ENCODE assay signal across 23 cellular contexts in genomic region chr1:7607097-7607496, GRCh38.
A peak's percentile ranks its signal among the peaks of the same experiment; 100 is the strongest.
DNase-seq lines count a peak whose midpoint lies in the region; ATAC-seq, FAIRE-seq and TF ChIP-seq lines count a peak whose summit lies in the region.
"Had no signal": no experiment of that assay in that cellular context is flagged by ENCODE, and none has a peak within 500 bp of the region (broad histone marks: within the 10 kb centered on the region; RNA-seq: fewer than 3 reads in every experiment).

No MANE protein-coding gene starts in this region.

- no peak overlapping the region for H3K4me3 ChIP-seq in HEK293 (ENCODE audit: low read depth, low read length)
- no peak overlapping the region for H3K4me3 ChIP-seq in K562
- no peak overlapping the region for H3K4me3 ChIP-seq in endodermal cell (ENCODE audit: low read length)
- H3K4me3 ChIP-seq in mesendoderm (ENCODE audit: low read length), result no peak overlapping the region
- H3K4me3 ChIP-seq in PC-3 (ENCODE audit: low read length), result no peak overlapping the region
- H3K4me3 ChIP-seq: A549; BLaER1 treated with 17β-estradiol and CSF1 and Interleukin-3, amounts not matched to agents 10 nM and 100 nM; GM12878 had no signal

- DNase-seq in K562 (ENCODE audit: extremely low read depth in 1 of 4, low spot score in 3 of 4) (no peak), endodermal cell (no peak), mesendoderm (no peak), SKM-1 (lab: John Stamatoyannopoulos, UW; ENCODE audit: unreplicated experiment) (no peak), PC-3 (no peak), erythroblast (lab: John Stamatoyannopoulos, UW) (no peak)
- DNase-seq: AML-193; Caco-2; Calu3; CD4-positive, alpha-beta T cell; CD8-positive, alpha-beta T cell; DMS79 treated with DMSO at 0.1 percent for 48 hours; GDM1 had no signal

- CTCF ChIA-PET in HEK293 (lab: Yijun Ruan, JAX) (no interaction called here), K562 (lab: Yijun Ruan, JAX; ENCODE audit: low intra/inter-chr PET ratio) (no interaction called here), PC-3 (lab: Charles Lee) (no interaction called here)

- H3K4me1 Mint-ChIP-seq in endodermal cell, result peaks cover 23% of the 10 kb centered on the region
- H3K4me1 Mint-ChIP-seq: B cell had no signal

- H3K79me1 ChIP-seq in mesendoderm (ENCODE audit: low read length), result no peaks in the 10 kb centered on the region

- no peak for ATAC-seq in K562
- no peak for ATAC-seq in PC-3
- ATAC-seq: A549; CD8-positive, alpha-beta T cell; GM12878 had no signal

- H3K27ac ChIP-seq in HEK293 (ENCODE audit: extremely low read depth, low read depth, low read length) (no peak overlapping the region), K562 (ENCODE audit: extremely low read depth, low read depth, low read length) (no peak overlapping the region), endodermal cell (ENCODE audit: low read depth, low read length) (no peak overlapping the region), mesendoderm (ENCODE audit: low read depth, low read length) (no peak overlapping the region), PC-3 (ENCODE audit: low read length) (no peak overlapping the region)
- H3K27ac ChIP-seq: 22Rv1; A549; BLaER1 treated with 17β-estradiol and CSF1 and Interleukin-3, amounts not matched to agents 10 nM and 100 nM; C4-2B had no signal

- TF ChIP-seq RAD21 in K562 (CRISPR knock-in tag; conservative IDR thresholded peaks at IDR 0.05 in 1 of 2, IDR thresholded peaks at IDR 0.05 in 1 of 2), result no peak

- no peak overlapping the region for H3K4ac ChIP-seq in mesendoderm (ENCODE audit: low read depth, low read length)

- H3K9me3 ChIP-seq in HEK293 (ENCODE audit: control insufficient read depth, insufficient read depth, low read depth, low read length) (no peaks in the 10 kb centered on the region), K562 (replicated peaks; ENCODE audit: control insufficient read depth, insufficient read depth, low read depth, low read length) (no peaks in the 10 kb centered on the region), endodermal cell (ENCODE audit: control insufficient read depth, low read length) (peaks cover 19% of the 10 kb centered on the region), PC-3 (ENCODE audit: low read length) (no peaks in the 10 kb centered on the region)
- H3K9me3 ChIP-seq: A549, Caco-2 had no signal

- H4K20me1 ChIP-seq in K562 (replicated peaks; ENCODE audit: control insufficient read depth, insufficient read depth, low read length) (no peaks in the 10 kb centered on the region), PC-3 (ENCODE audit: low read length) (no peaks in the 10 kb centered on the region)

- H2AK5ac ChIP-seq in mesendoderm (ENCODE audit: low read length), result peak overlapping the region; percentile 43

- TF ChIP-seq EP300 in K562 (IDR thresholded peaks at IDR 0.05; ENCODE audit: low read length), result no peak

- H3K27me3 Mint-ChIP-seq in endodermal cell (ENCODE audit: insufficient read depth), result peaks cover 8% of the 10 kb centered on the region

- peak overlapping the region; percentile 69 for H3K27ac Mint-ChIP-seq in endodermal cell
- H3K27ac Mint-ChIP-seq: B cell; CD4-positive, alpha-beta T cell; CD8-positive, alpha-beta T cell had no signal

- H2AFZ ChIP-seq in K562 (ENCODE audit: low read depth, low read length) (no peak overlapping the region), PC-3 (ENCODE audit: low read length) (no peak overlapping the region)

- TF ChIP-seq POLR2A in K562 (conservative IDR thresholded peaks at IDR 0.05) (no peak), erythroblast (IDR thresholded peaks at IDR 0.05; ENCODE audit: low read length) (no peak)

- no peak overlapping the region for H3K18ac ChIP-seq in mesendoderm (ENCODE audit: low read length)

- in situ Hi-C loops in K562 (cut with MboI), result no loop called here

- H3K9ac ChIP-seq in K562 (ENCODE audit: insufficient read depth in 1 of 2, low read depth in 2 of 2, low read length in 2 of 2), result no peak overlapping the region
- H3K9ac ChIP-seq in endodermal cell (ENCODE audit: extremely low read depth, low read length, poor library complexity, severe bottlenecking), result no peak overlapping the region
- no peak overlapping the region for H3K9ac ChIP-seq in mesendoderm (ENCODE audit: low read length)
- H3K9ac ChIP-seq in PC-3 (ENCODE audit: low read length), result no peak overlapping the region
- H3K9ac ChIP-seq: BLaER1 treated with 17β-estradiol and CSF1 and Interleukin-3, amounts not matched to agents 10 nM and 100 nM had no signal

- H3K9me3 Mint-ChIP-seq in endodermal cell, result peaks cover 46% of the 10 kb centered on the region
- H3K9me3 Mint-ChIP-seq: CD4-positive, alpha-beta T cell; CD8-positive, alpha-beta T cell had no signal

- no peak overlapping the region for H2BK120ac ChIP-seq in mesendoderm (ENCODE audit: low read depth, low read length)

- no peaks in the 10 kb centered on the region for H3K9me1 ChIP-seq in K562 (ENCODE audit: control insufficient read depth, insufficient read depth, low read length)

- H3K4me2 ChIP-seq in K562 (ENCODE audit: insufficient read depth, low read length), result no peak overlapping the region
- no peak overlapping the region for H3K4me2 ChIP-seq in mesendoderm (ENCODE audit: low read length)
- H3K4me2 ChIP-seq in PC-3 (ENCODE audit: low read length), result no peak overlapping the region
- H3K4me2 ChIP-seq: A549; BLaER1 treated with 17β-estradiol and CSF1 and Interleukin-3, amounts not matched to agents 10 nM and 100 nM had no signal

- no TSS peak for BruUV-seq in K562 (replicated peaks; lab: Mats Ljungman, UMichigan)
- BruUV-seq in PC-3 (replicated peaks; lab: Mats Ljungman, UMichigan), result no TSS peak

- H3K27me3 ChIP-seq in K562 (ENCODE audit: control insufficient read depth in 2 of 2, insufficient read depth in 2 of 2, low read length in 2 of 2), result no peaks in the 10 kb centered on the region; a peak in 3 of 5 replicates
- no peaks in the 10 kb centered on the region for H3K27me3 ChIP-seq in endodermal cell (ENCODE audit: control insufficient read depth, insufficient read depth, low read length, poor library complexity, severe bottlenecking)
- no peaks in the 10 kb centered on the region for H3K27me3 ChIP-seq in mesendoderm (ENCODE audit: insufficient read depth, low read length, poor library complexity)
- peaks cover 15% of the 10 kb centered on the region for H3K27me3 ChIP-seq in PC-3 (ENCODE audit: low read length)
- H3K27me3 ChIP-seq: BLaER1 treated with 17β-estradiol and CSF1 and Interleukin-3, amounts not matched to agents 10 nM and 100 nM had no signal

- no peak overlapping the region for H3K23ac ChIP-seq in mesendoderm (ENCODE audit: low read length)

- H3K4me3 Mint-ChIP-seq in endodermal cell, result no peak overlapping the region
- H3K4me3 Mint-ChIP-seq: B cell; CD4-positive, alpha-beta T cell; CD8-positive, alpha-beta T cell had no signal

- no peaks in the 10 kb centered on the region for H3F3A ChIP-seq in PC-3 (ENCODE audit: low read length, unreplicated experiment)

- no peak overlapping the region for H2BK5ac ChIP-seq in mesendoderm (ENCODE audit: low read length)

- POLR2A ChIA-PET in HEK293 (lab: Yijun Ruan, JAX), result no interaction called here
- POLR2A ChIA-PET in K562 (lab: Yijun Ruan, JAX), result interaction anchor here (0.6 kb wide), 1 partner anchor 13 kb away, joined by 4 read pairs; no protein-coding TSS in a partner anchor
- POLR2A ChIA-PET in PC-3 (lab: Charles Lee; ENCODE audit: unreplicated experiment), result no interaction called here

- H4K5ac ChIP-seq in mesendoderm (ENCODE audit: low read length), result no peak overlapping the region

- no peak for FAIRE-seq in K562 (lab: Jason Lieb, UNC)
- FAIRE-seq: A549, D721Med, GM12878, GM12892, GM18507 had no signal

- no peaks in the 10 kb centered on the region for H3K9me2 ChIP-seq in PC-3 (replicated peaks; ENCODE audit: low read length)

- no peak for TF ChIP-seq CTCF in HEK293 (tag by site-specific recombination; IDR thresholded peaks at IDR 0.05)
- TF ChIP-seq CTCF in K562 (IDR thresholded peaks at IDR 0.05 in 2 of 3, conservative IDR thresholded peaks at IDR 0.05 in 1 of 3; ENCODE audit: insufficient read depth in 2 of 3, low read depth in 1 of 3, low read length in 3 of 3), result no peak
- no peak for TF ChIP-seq CTCF in endodermal cell (conservative IDR thresholded peaks at IDR 0.05)
- no peak for TF ChIP-seq CTCF in PC-3 (conservative IDR thresholded peaks at IDR 0.05; ENCODE audit: low read depth, low read length)

- H3K36me3 Mint-ChIP-seq in endodermal cell (ENCODE audit: low read depth), result peaks cover 11% of the 10 kb centered on the region
- H3K36me3 Mint-ChIP-seq: CD8-positive, alpha-beta T cell had no signal

- intact Hi-C loops in K562 (cut with micrococcal nuclease) (no loop called here), PC-3 (cut with micrococcal nuclease) (no loop called here)

- no peak overlapping the region for H2BK15ac ChIP-seq in mesendoderm (replicated peaks; ENCODE audit: low read depth)

- H3K36me3 ChIP-seq in HEK293 (ENCODE audit: control insufficient read depth in 2 of 2, insufficient read depth in 1 of 2, low read length in 2 of 2) (no peaks in the 10 kb centered on the region), K562 (ENCODE audit: control insufficient read depth, insufficient read depth, low read length) (no peaks in the 10 kb centered on the region), endodermal cell (ENCODE audit: control insufficient read depth, insufficient read depth, low read length) (no peaks in the 10 kb centered on the region), mesendoderm (ENCODE audit: control insufficient read depth, insufficient read depth, low read length) (no peaks in the 10 kb centered on the region), PC-3 (ENCODE audit: low read depth, low read length) (no peaks in the 10 kb centered on the region)
- H3K36me3 ChIP-seq: BLaER1 treated with 17β-estradiol and CSF1 and Interleukin-3, amounts not matched to agents 10 nM and 100 nM had no signal

- H3K56ac ChIP-seq in mesendoderm (ENCODE audit: low read length), result no peak overlapping the region

- no peak overlapping the region for H4K8ac ChIP-seq in mesendoderm (ENCODE audit: low read depth, low read length)

- H3K4me1 ChIP-seq in HEK293 (ENCODE audit: control insufficient read depth, insufficient read depth, low read length) (no peaks in the 10 kb centered on the region), K562 (replicated peaks in 1 of 2; ENCODE audit: control insufficient read depth in 2 of 2, insufficient read depth in 2 of 2, low read length in 2 of 2) (peaks cover 6 to 8% of the 10 kb centered on the region in 2 experiments), endodermal cell (ENCODE audit: control insufficient read depth, insufficient read depth, low read length) (peaks cover 11% of the 10 kb centered on the region), mesendoderm (ENCODE audit: control insufficient read depth, low read depth, low read length) (peaks cover 13% of the 10 kb centered on the region), PC-3 (ENCODE audit: insufficient read depth, low read length) (no peaks in the 10 kb centered on the region)
- H3K4me1 ChIP-seq: A549, Caco-2 had no signal

- H3K79me2 ChIP-seq in K562 (ENCODE audit: control insufficient read depth, insufficient read depth, low read length) (no peaks in the 10 kb centered on the region), mesendoderm (ENCODE audit: control insufficient read depth, insufficient read depth, low read length) (no peaks in the 10 kb centered on the region), PC-3 (ENCODE audit: low read length) (no peaks in the 10 kb centered on the region)

TF ChIP-seq in HEK293, 187 proteins besides CTCF, POLR2A, EP300 and RAD21 (continues in another document):
- no peak for TF ChIP-seq ZNF785 (tag by site-specific recombination; IDR thresholded peaks at IDR 0.05)

TF ChIP-seq in K562, 482 proteins besides CTCF, POLR2A, EP300 and RAD21 (continues in another document):
- peak; percentile 72; the same call in 1 of the 2 replicates for TF ChIP-seq TSC22D4 (tag; IDR thresholded peaks at IDR 0.05)

Comparison
In these comparisons a context has a peak if more than half of its experiments do, and no peak if none do; other contexts are left out.
1. Of the 44 proteins assayed by ChIP-seq in both K562 and HEK293: peak only in K562: ZBTB26; only in HEK293: ZBTB17 and ZNF707; in both: none; in neither: 41.